ENCODE assay signal across 29 cellular contexts in the genomic region with DNA sequence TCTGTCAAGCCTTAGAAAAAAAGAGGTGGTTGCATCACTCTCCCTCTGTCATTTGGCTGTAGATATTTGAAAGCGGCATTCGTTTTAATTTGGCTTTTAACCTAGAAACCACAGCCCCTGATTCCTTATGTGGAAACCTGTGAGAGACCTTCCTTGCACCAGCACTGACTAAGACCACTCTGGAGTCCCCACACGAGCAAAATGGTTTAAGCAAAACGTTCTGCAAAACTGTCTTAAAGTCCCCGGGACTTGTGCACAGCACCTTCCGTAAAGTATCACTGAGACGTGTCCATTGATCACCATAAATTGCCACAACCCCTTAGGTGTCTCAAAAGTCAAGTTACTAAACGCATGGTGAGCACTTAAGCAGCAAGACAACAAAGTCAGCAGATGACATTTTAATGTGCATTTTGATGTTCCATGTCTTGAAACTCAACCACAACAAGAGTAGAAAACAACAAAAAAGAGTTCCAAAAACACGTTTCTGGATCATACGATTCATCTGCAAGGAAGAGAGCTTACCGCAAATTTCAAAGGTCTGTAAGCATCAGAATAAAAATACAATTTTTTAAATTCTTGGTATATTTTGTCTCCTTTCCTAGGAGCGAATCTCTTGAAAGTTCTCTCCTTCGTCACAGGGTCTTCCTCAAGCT. TPM values are rescaled to one million over a fixed set of nuclear protein-coding genes. Genes with fewer than 3 reads are reported as not detected.
DNase-seq lines count a peak whose midpoint lies in the region; ATAC-seq and TF ChIP-seq lines count a peak whose summit lies in the region.
"Had no signal": no experiment of that assay in that cellular context is flagged by ENCODE, and none has a peak within 500 bp of the region (broad histone marks: within the 10 kb centered on the region; RNA-seq: fewer than 3 reads in every experiment).

No MANE protein-coding gene starts in this region.

- H3K9ac ChIP-seq in endodermal cell (ENCODE audit: extremely low read depth, low read length, poor library complexity, severe bottlenecking), result no peak overlapping the region

- H3K27me3 Mint-ChIP-seq in activated T-cell treated with anti-CD3 and anti-CD28 coated beads, Interleukin-2, amount 50 U/mL, for 72 hours (ENCODE audit: low read depth), result peaks cover 100% of the 10 kb centered on the region
- peaks cover 85% of the 10 kb centered on the region for H3K27me3 Mint-ChIP-seq in activated T-cell treated with anti-CD3 and anti-CD28 coated beads, Interleukin-2, amount 50 U/mL, for 4 hours (ENCODE audit: low read depth)
- peaks cover 56% of the 10 kb centered on the region for H3K27me3 Mint-ChIP-seq in IgD-negative memory B cell
- H3K27me3 Mint-ChIP-seq in endodermal cell (ENCODE audit: insufficient read depth), result peaks cover 98% of the 10 kb centered on the region
- peaks cover 99% of the 10 kb centered on the region for H3K27me3 Mint-ChIP-seq in progenitor cell of endocrine pancreas

- H3K27ac ChIP-seq in endodermal cell (ENCODE audit: low read depth, low read length), result peak overlapping the region; percentile 94
- H3K27ac ChIP-seq in substantia nigra (ENCODE audit: low read depth, low read length, poor library complexity, severe bottlenecking), result no peak overlapping the region
- H3K27ac ChIP-seq: esophagus muscularis mucosa, foreskin keratinocyte, heart left ventricle, PC-9 had no signal

- no peak overlapping the region for H3K4me3 ChIP-seq in endodermal cell (ENCODE audit: low read length)
- H3K4me3 ChIP-seq: esophagus muscularis mucosa, heart left ventricle, PC-9 had no signal

- TF ChIP-seq CTCF in endodermal cell (conservative IDR thresholded peaks at IDR 0.05), result no peak
- no peak for TF ChIP-seq CTCF in progenitor cell of endocrine pancreas (IDR thresholded peaks at IDR 0.05; ENCODE audit: unreplicated experiment)

- 3 to 10% methylated on average over 10 to 13 of the region's 13 CpGs for WGBS in endodermal cell (ENCODE audit: insufficient coverage in 1 of 2, insufficient read length in 1 of 2), 2 experiments

- no peaks in the 10 kb centered on the region for H3K36me3 ChIP-seq in endodermal cell (ENCODE audit: control insufficient read depth, insufficient read depth, low read length)
- H3K36me3 ChIP-seq: esophagus muscularis mucosa, heart left ventricle had no signal

- H3K9me3 Mint-ChIP-seq in activated T-cell treated with anti-CD3 and anti-CD28 coated beads, Interleukin-2, amount 50 U/mL, for 72 hours, result no peaks in the 10 kb centered on the region
- H3K9me3 Mint-ChIP-seq in activated T-cell treated with anti-CD3 and anti-CD28 coated beads, Interleukin-2, amount 50 U/mL, for 4 hours, result no peaks in the 10 kb centered on the region
- H3K9me3 Mint-ChIP-seq in IgD-negative memory B cell (peaks cover 0 to 14% (median 4%) of the 10 kb centered on the region in 3 donors), endodermal cell (no peaks in the 10 kb centered on the region), progenitor cell of endocrine pancreas (ENCODE audit: low read depth) (no peaks in the 10 kb centered on the region)
- H3K9me3 Mint-ChIP-seq: activated CD4-positive, alpha-beta memory T cell treated with anti-CD3 and anti-CD28 coated beads, Interleukin-2, amount 10 ng/mL, durations not matched to agents 7 days and 5 days had no signal

- H3K27ac Mint-ChIP-seq in activated T-cell treated with anti-CD3 and anti-CD28 coated beads, Interleukin-2, amount 50 U/mL, for 72 hours, result peak overlapping the region; percentile 1
- H3K27ac Mint-ChIP-seq in IgD-negative memory B cell, result peak overlapping the region; percentile 64 to 91 (median 84)
- no peak overlapping the region for H3K27ac Mint-ChIP-seq in endodermal cell
- H3K27ac Mint-ChIP-seq in progenitor cell of endocrine pancreas, result peak overlapping the region; percentile 37

- DNase-seq in activated T-cell treated with anti-CD3 and anti-CD28 coated beads, Interleukin-2, amount 50 U/mL, for 72 hours, result no peak
- no peak for DNase-seq in activated T-cell treated with anti-CD3 and anti-CD28 coated beads, Interleukin-2, amount 50 U/mL, for 4 hours
- peak; percentile 41 for DNase-seq in endodermal cell
- no peak for DNase-seq in progenitor cell of endocrine pancreas (ENCODE audit: low spot score, unreplicated experiment)
- DNase-seq in LoVo (ENCODE audit: low spot score), result no peak
- no peak for DNase-seq in substantia nigra (lab: John Stamatoyannopoulos, UW)
- DNase-seq: activated CD4-positive, alpha-beta memory T cell treated with anti-CD3 and anti-CD28 coated beads, Interleukin-2, amount 10 ng/mL, durations not matched to agents 7 days and 5 days; activated gamma-delta T cell treated with Interleukin-2 at 50 U/mL for 16 hours; aorta; foreskin keratinocyte; GOT3; heart left ventricle; left colon; NCI-H1048; NCI-H1694 treated with DMSO at 0.1 percent for 48 hours; NCI-H2171 treated with DMSO at 0.1 percent for 48 hours; NCI-H524; NK-92 treated with Interleukin-12 subunit alpha and Interleukin-12 subunit beta, amount 100 ng/mL, for 24 hours; PC-9; small intestine; trophoblast cell had no signal

- no peak for ATAC-seq in activated T-cell treated with anti-CD3 and anti-CD28 coated beads, Interleukin-2, amount 50 U/mL, for 72 hours (replicated peaks in 1 of 2)
- ATAC-seq in activated T-cell treated with anti-CD3 and anti-CD28 coated beads, Interleukin-2, amount 50 U/mL, for 4 hours, result no peak
- no peak for ATAC-seq in HG02798 (IDR thresholded peaks at IDR 0.05; ENCODE audit: poor library complexity, unreplicated experiment)
- ATAC-seq: activated CD4-positive, CD25-positive, alpha-beta regulatory T cell treated with anti-CD3 and anti-CD28 coated beads, Interleukin-2, amount 50 U/mL, for 24 hours; foreskin keratinocyte; heart left ventricle; left colon; Right ventricle myocardium inferior had no signal

- no peaks in the 10 kb centered on the region for H3K9me3 ChIP-seq in endodermal cell (ENCODE audit: control insufficient read depth, low read length)
- H3K9me3 ChIP-seq: esophagus muscularis mucosa, heart left ventricle had no signal

- H3K4me3 Mint-ChIP-seq in activated T-cell treated with anti-CD3 and anti-CD28 coated beads, Interleukin-2, amount 50 U/mL, for 72 hours, result peak overlapping the region; percentile 34 to 79
- H3K4me3 Mint-ChIP-seq in activated T-cell treated with anti-CD3 and anti-CD28 coated beads, Interleukin-2, amount 50 U/mL, for 4 hours, result no peak overlapping the region
- H3K4me3 Mint-ChIP-seq in IgD-negative memory B cell (peak overlapping the region in 3 of 4 donors; percentile 59 to 80 (median 76)), endodermal cell (peak overlapping the region; percentile 66), progenitor cell of endocrine pancreas (ENCODE audit: low read depth) (no peak overlapping the region)

- peaks cover 100% of the 10 kb centered on the region for H3K27me3 ChIP-seq in endodermal cell (ENCODE audit: control insufficient read depth, insufficient read depth, low read length, poor library complexity, severe bottlenecking)

- H3K36me3 Mint-ChIP-seq in activated T-cell treated with anti-CD3 and anti-CD28 coated beads, Interleukin-2, amount 50 U/mL, for 72 hours (ENCODE audit: insufficient read depth in 2 of 2), result peaks cover 0 to 4% of the 10 kb centered on the region in 2 donors
- H3K36me3 Mint-ChIP-seq in activated T-cell treated with anti-CD3 and anti-CD28 coated beads, Interleukin-2, amount 50 U/mL, for 4 hours (ENCODE audit: insufficient read depth), result no peaks in the 10 kb centered on the region
- H3K36me3 Mint-ChIP-seq in IgD-negative memory B cell, result peaks cover 8% of the 10 kb centered on the region
- no peaks in the 10 kb centered on the region for H3K36me3 Mint-ChIP-seq in endodermal cell (ENCODE audit: low read depth)
- H3K36me3 Mint-ChIP-seq in progenitor cell of endocrine pancreas (ENCODE audit: insufficient read depth), result no peaks in the 10 kb centered on the region

- no peaks in the 10 kb centered on the region for H3K4me1 ChIP-seq in endodermal cell (ENCODE audit: control insufficient read depth, insufficient read depth, low read length)
- H3K4me1 ChIP-seq: foreskin keratinocyte had no signal

- peaks cover 32% of the 10 kb centered on the region for H3K4me1 Mint-ChIP-seq in activated T-cell treated with anti-CD3 and anti-CD28 coated beads, Interleukin-2, amount 50 U/mL, for 72 hours (ENCODE audit: low read depth)
- H3K4me1 Mint-ChIP-seq in activated T-cell treated with anti-CD3 and anti-CD28 coated beads, Interleukin-2, amount 50 U/mL, for 4 hours (ENCODE audit: low read depth), result peaks cover 16% of the 10 kb centered on the region
- peaks cover 6 to 21% (median 17%) of the 10 kb centered on the region in 3 donors for H3K4me1 Mint-ChIP-seq in IgD-negative memory B cell
- peaks cover 23% of the 10 kb centered on the region for H3K4me1 Mint-ChIP-seq in endodermal cell
- H3K4me1 Mint-ChIP-seq in progenitor cell of endocrine pancreas (ENCODE audit: low read depth), result peaks cover 3% of the 10 kb centered on the region

RNA-seq across cellular contexts. Expression of a gene that starts 37.9 kb away (rescaled TPM):
- not detected for total RNA-seq in activated T-cell treated with anti-CD3 and anti-CD28 coated beads, Interleukin-2, amount 50 U/mL, for 72 hours
- total RNA-seq in activated T-cell treated with anti-CD3 and anti-CD28 coated beads, Interleukin-2, amount 50 U/mL, for 4 hours, result not detected
- not detected for polyA plus RNA-seq in IgD-negative memory B cell
- total RNA-seq in endodermal cell (under 1 TPM in 1 of 2 donors, not detected in 1; 0.33 TPM), progenitor cell of endocrine pancreas (not detected in 2 replicates)
- 18.5 TPM for polyA plus RNA-seq in endodermal cell (2013, experiment 1 of 2)
- 22.2 TPM for polyA plus RNA-seq in endodermal cell (2013, experiment 2 of 2)
- total RNA-seq: activated CD4-positive, alpha-beta memory T cell treated with anti-CD3 and anti-CD28 coated beads, Interleukin-2, amount 10 ng/mL, durations not matched to agents 7 days and 5 days; aorta; esophagus muscularis mucosa; foreskin keratinocyte; heart left ventricle; left colon; osteoblast; PC-9; renal cortical epithelial cell; Right ventricle myocardium inferior had no signal
- polyA plus RNA-seq: aorta, BJ, foreskin keratinocyte, heart left ventricle, small intestine had no signal

RNA-seq across cellular contexts. Expression of a gene that starts 50.6 kb away (rescaled TPM):
- not detected for total RNA-seq in activated T-cell treated with anti-CD3 and anti-CD28 coated beads, Interleukin-2, amount 50 U/mL, for 72 hours
- total RNA-seq in activated T-cell treated with anti-CD3 and anti-CD28 coated beads, Interleukin-2, amount 50 U/mL, for 4 hours, result not detected
- not detected for polyA plus RNA-seq in IgD-negative memory B cell
- not detected for total RNA-seq in endodermal cell
- polyA plus RNA-seq in endodermal cell (2013, experiment 1 of 2), result 16.1 TPM
- polyA plus RNA-seq in endodermal cell (2013, experiment 2 of 2), result 19.3 TPM
- total RNA-seq in progenitor cell of endocrine pancreas, result not detected in 2 replicates
- total RNA-seq: activated CD4-positive, alpha-beta memory T cell treated with anti-CD3 and anti-CD28 coated beads, Interleukin-2, amount 10 ng/mL, durations not matched to agents 7 days and 5 days; aorta; foreskin keratinocyte; left colon; PC-9 had no signal
- polyA plus RNA-seq: aorta, BJ, foreskin keratinocyte, small intestine had no signal

Comparison
In these comparisons a context has a peak if more than half of its experiments do, and no peak if none do; other contexts are left out.
1. H3K4me3 Mint-ChIP-seq: peak in activated T-cell treated with anti-CD3 and anti-CD28 coated beads, Interleukin-2, amount 50 U/mL, for 72 hours (2 of 2), IgD-negative memory B cell (3 of 4) and endodermal cell (single experiment); none in activated T-cell treated with anti-CD3 and anti-CD28 coated beads, Interleukin-2, amount 50 U/mL, for 4 hours (single experiment) and progenitor cell of endocrine pancreas (single experiment).